Comparison of ENCODE assay signal across 10 cellular contexts in the genomic region with DNA sequence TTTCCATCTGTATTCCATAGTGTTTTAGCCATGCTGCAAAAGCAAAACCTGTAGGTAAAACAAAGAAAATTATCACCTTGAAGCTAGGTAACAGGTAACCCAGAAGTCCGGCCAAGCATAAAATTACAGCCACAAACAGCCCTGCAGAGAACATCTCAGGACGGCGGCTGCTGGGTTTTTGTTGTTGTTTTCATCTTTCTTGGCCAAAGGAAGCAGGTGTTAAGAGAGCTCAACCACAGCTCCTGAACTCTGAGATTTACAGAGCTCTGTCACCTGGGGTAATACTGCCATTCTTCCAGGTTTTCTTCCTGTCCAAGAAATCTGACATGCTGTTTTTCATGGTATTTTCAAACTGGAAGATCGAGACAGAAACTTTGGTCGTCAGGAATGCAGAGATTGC. TPM values are rescaled to one million over a fixed set of nuclear protein-coding genes. Genes with fewer than 3 reads are reported as not detected.
DNase-seq lines count a peak whose midpoint lies in the region; ATAC-seq, FAIRE-seq and TF ChIP-seq lines count a peak whose summit lies in the region.
"Had no signal": no experiment of that assay in that cellular context is flagged by ENCODE, and none has a peak within 500 bp of the region (broad histone marks: within the 10 kb centered on the region; RNA-seq: fewer than 3 reads in every experiment).

No MANE protein-coding gene starts in this region.

- no peak for FAIRE-seq in GM12892 (lab: Jason Lieb, UNC)
- FAIRE-seq: pancreas had no signal

- H3K27me3 ChIP-seq in H7 (ENCODE audit: control insufficient read depth, insufficient read depth, low read length) (peaks cover 36% of the 10 kb centered on the region), muscle layer of duodenum (ENCODE audit: low read depth, low read length) (peaks cover 9% of the 10 kb centered on the region)

- ATAC-seq in GM18873 (IDR thresholded peaks at IDR 0.05; ENCODE audit: low FRiP score, unreplicated experiment) (peak; percentile 46), left colon (no peak)

- TF ChIP-seq POLR2A in GM12892 (IDR thresholded peaks at IDR 0.05; ENCODE audit: low read depth, low read length) = no peak

- H3K27ac ChIP-seq in muscle layer of duodenum (ENCODE audit: low read length) = no peak overlapping the region
- H3K27ac ChIP-seq: HL-60, pancreas had no signal

- H3K4me3 ChIP-seq in H7 (ENCODE audit: insufficient read depth, low read depth, low read length) = no peak overlapping the region
- H3K4me3 ChIP-seq in muscle layer of duodenum (ENCODE audit: low read depth in 1 of 2, low read length in 2 of 2) = peak overlapping the region; percentile 66 to 68

- intact Hi-C loops in left colon (cut with DNase I, micrococcal nuclease) = no loop called here

- H3K9me3 ChIP-seq in muscle layer of duodenum (ENCODE audit: control insufficient read depth in 1 of 2, low read length in 2 of 2) = no peaks in the 10 kb centered on the region
- H3K9me3 ChIP-seq: pancreas had no signal

- H3K36me3 ChIP-seq in H7 (replicated peaks; ENCODE audit: control insufficient read depth, insufficient read depth, low read length) (no peaks in the 10 kb centered on the region), muscle layer of duodenum (ENCODE audit: control insufficient read depth in 1 of 2, insufficient read depth in 2 of 2, low read length in 2 of 2) (no peaks in the 10 kb centered on the region)
- H3K36me3 ChIP-seq: pancreas had no signal

- DNase-seq in H7 (peak; percentile 11), NCI-H748 treated with DMSO at 0.1 percent for 48 hours (lab: John Stamatoyannopoulos, UW) (peak; percentile 27), NCI-H2029 (lab: John Stamatoyannopoulos, UW) (no peak), GM12892 (ENCODE audit: insufficient read length) (no peak), left colon (no peak)
- no peak for DNase-seq in stimulated activated naive CD4-positive, alpha-beta T cell (lab: John Stamatoyannopoulos, UW)

- peaks cover 7 to 14% of the 10 kb centered on the region in 2 donors for H3K4me1 ChIP-seq in muscle layer of duodenum (ENCODE audit: control insufficient read depth in 1 of 2, insufficient read depth in 2 of 2, low read length in 2 of 2)

RNA-seq across cellular contexts. Expression of gene SCIN, which starts 0.8 kb away (rescaled TPM):
- total RNA-seq in H7 (2014; rRNA removed; shearing (Covaris generic)) = not detected in 2 replicates
- polyA plus RNA-seq in GM12892 (2012; ENCODE audit: missing spikeins) = 0.30 TPM
- 10 to 100 TPM; 76.6 to 95.5 TPM for total RNA-seq in left colon

Comparison
In these comparisons a context has a peak if more than half of its experiments do, and no peak if none do; other contexts are left out.
1. DNase-seq: peak in H7 (single experiment) and NCI-H748 treated with DMSO at 0.1 percent for 48 hours (single experiment); none in NCI-H2029 (single experiment), GM12892 (single experiment), stimulated activated naive CD4-positive, alpha-beta T cell (0 of 6) and left colon (0 of 2).
2. RNA of gene SCIN, which starts 0.8 kb away (total RNA-seq): 76.6 to 95.5 TPM in left colon; not detected in H7; every median in the first group is over 10 times any median in the second.